In genomic region chr12:109553471-109553870, GRCh38 we compare ENCODE assay signal across 19 cellular contexts.
"Had no signal": no experiment of that assay in that cellular context is flagged by ENCODE, and none has a peak within 500 bp of the region (broad histone marks: within the 10 kb centered on the region; RNA-seq: fewer than 3 reads in every experiment).

No MANE protein-coding gene starts in this region.

- H3K36me3 ChIP-seq: brain microvascular endothelial cell, neutrophil, thyroid gland had no signal

- H3K4me3 ChIP-seq: left lung, mucosa of descending colon, thyroid gland had no signal

- H3K4me1 ChIP-seq: left lung had no signal

- H3K27me3 ChIP-seq: thyroid gland had no signal

- ATAC-seq: activated CD8-positive, alpha-beta T cell treated with anti-CD3 and anti-CD28 coated beads, Interleukin-2, amount 10 ng/mL, durations not matched to agents 7 days and 5 days; activated naive CD4-positive, alpha-beta T cell treated with anti-CD3 and anti-CD28 coated beads, Interleukin-2, amount 50 U/mL, for 72 hours; activated T-cell treated with anti-CD3 and anti-CD28 coated beads, Interleukin-2, amount 50 U/mL, for 72 hours; left lung; mucosa of descending colon; naive thymus-derived CD4-positive, alpha-beta T cell; stimulated activated memory B cell treated with anti-CD40 and anti-IgM and Interleukin-4, amounts not matched to agents 10 μg/mL and 1 μg/mL and 100 μg/mL, for 72 hours; T-helper 17 cell had no signal

- DNase-seq: activated B cell treated with CpG ODN at 0.5 μM for 24 hours; activated CD4-positive, alpha-beta T cell treated with anti-CD3 and anti-CD28 coated beads, Interleukin-2, amount 10 ng/mL, durations not matched to agents 24 days and 14 days; activated CD8-positive, alpha-beta memory T cell treated with anti-CD3 and anti-CD28 coated beads, Interleukin-2, amount 50 U/mL, for 4 hours; activated CD8-positive, alpha-beta T cell treated with anti-CD3 and anti-CD28 coated beads, Interleukin-2, amount 10 ng/mL, durations not matched to agents 7 days and 5 days; activated gamma-delta T cell; activated T-cell treated with anti-CD3 and anti-CD28 coated beads, Interleukin-2, amount 50 U/mL, for 72 hours; brain microvascular endothelial cell; cerebellar nuclear complex; effector CD8-positive, alpha-beta T cell; foreskin melanocyte; left lung; mucosa of descending colon; naive thymus-derived CD4-positive, alpha-beta T cell; retina; T-helper 17 cell; thyroid gland had no signal

- H3K9me3 ChIP-seq: left lung, mucosa of descending colon, neutrophil, thyroid gland had no signal

- H3K27ac ChIP-seq: brain microvascular endothelial cell, left lung, neutrophil, thyroid gland had no signal
